2 cellular contexts compared by ENCODE assay signal in the genomic region with DNA sequence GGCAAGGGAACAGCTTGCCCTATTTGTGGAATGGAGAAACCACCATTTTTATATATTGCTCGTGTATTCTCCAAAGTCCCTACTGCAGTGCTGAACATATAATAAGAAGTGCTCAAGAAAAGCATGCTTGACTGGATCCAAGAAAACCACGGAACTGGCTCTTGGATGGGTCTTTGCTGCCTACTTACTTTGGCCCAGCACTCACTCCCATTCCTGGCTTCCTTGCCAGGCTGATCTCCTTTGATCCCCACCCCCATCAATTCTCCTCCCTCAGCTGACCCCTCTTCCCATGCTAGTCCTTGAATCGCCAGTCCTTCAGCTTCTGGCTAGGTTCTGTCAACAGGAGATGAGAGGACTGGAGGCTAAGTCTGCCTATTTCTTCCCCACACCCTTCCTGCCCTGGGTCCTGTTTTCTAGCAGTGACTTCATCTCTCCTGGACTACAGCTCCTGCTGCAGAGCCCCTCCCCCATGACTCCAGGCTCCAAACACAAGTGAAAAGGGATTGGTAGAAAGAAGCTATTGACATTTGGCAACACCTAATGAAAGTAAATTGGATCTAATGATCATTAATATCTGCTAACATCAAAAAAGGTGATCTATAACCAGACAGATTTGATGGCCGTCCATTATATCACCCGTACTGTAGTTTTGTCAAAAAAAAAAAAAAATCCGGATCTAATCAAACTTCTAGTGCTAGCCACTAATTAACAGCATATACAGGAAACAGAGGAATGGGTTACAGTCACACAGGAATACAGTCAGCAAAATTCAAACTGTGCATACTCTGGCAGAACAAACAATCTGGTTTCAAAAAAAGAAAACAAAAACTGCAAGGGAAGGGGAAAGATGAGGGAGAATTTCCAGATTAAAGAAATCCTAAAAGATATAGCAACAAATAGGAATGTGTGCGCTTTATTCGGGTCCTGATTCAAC.
A peak's percentile ranks its signal among the peaks of the same experiment; 100 is the strongest.
TF ChIP-seq lines count a peak whose summit lies in the region.

No MANE protein-coding gene starts in this region.

TF ChIP-seq in H1, 55 proteins besides CTCF, POLR2A, EP300 and RAD21:
- TF ChIP-seq HDAC2 (IDR thresholded peaks at IDR 0.05; ENCODE audit: borderline replicate concordance in 1 of 2, low read depth in 2 of 2, low read length in 2 of 2) (no peak), CREB1 (IDR thresholded peaks at IDR 0.05) (peak; percentile 52)
TF ChIP-seq in H1: peak in this region for 1.

TF ChIP-seq in SK-N-SH treated with all-trans-retinoic acid at 6 μM for 48 hours, 23 proteins besides CTCF, POLR2A, EP300 and RAD21:
- TF ChIP-seq ISL1 (CRISPR knock-in tag; IDR thresholded peaks at IDR 0.05): no peak
- TF ChIP-seq BACH2 (CRISPR knock-in tag; IDR thresholded peaks at IDR 0.05; ENCODE audit: borderline replicate concordance): no peak
- TF ChIP-seq TCF4 (CRISPR knock-in tag; IDR thresholded peaks at IDR 0.05; ENCODE audit: borderline replicate concordance): no peak
- TF ChIP-seq ZNF70 (CRISPR knock-in tag; IDR thresholded peaks at IDR 0.05): no peak
- TF ChIP-seq, protein P1, sequence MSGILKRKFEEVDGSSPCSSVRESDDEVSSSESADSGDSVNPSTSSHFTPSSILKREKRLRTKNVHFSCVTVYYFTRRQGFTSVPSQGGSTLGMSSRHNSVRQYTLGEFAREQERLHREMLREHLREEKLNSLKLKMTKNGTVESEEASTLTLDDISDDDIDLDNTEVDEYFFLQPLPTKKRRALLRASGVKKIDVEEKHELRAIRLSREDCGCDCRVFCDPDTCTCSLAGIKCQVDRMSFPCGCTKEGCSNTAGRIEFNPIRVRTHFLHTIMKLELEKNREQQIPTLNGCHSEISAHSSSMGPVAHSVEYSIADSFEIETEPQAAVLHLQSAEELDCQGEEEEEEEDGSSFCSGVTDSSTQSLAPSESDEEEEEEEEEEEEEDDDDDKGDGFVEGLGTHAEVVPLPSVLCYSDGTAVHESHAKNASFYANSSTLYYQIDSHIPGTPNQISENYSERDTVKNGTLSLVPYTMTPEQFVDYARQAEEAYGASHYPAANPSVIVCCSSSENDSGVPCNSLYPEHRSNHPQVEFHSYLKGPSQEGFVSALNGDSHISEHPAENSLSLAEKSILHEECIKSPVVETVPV (CRISPR knock-in tag; IDR thresholded peaks at IDR 0.05): no peak
- no peak for TF ChIP-seq OSR1 (CRISPR knock-in tag; IDR thresholded peaks at IDR 0.05)
- TF ChIP-seq ZNF8 (CRISPR knock-in tag; IDR thresholded peaks at IDR 0.05): no peak
- TF ChIP-seq, protein P2, sequence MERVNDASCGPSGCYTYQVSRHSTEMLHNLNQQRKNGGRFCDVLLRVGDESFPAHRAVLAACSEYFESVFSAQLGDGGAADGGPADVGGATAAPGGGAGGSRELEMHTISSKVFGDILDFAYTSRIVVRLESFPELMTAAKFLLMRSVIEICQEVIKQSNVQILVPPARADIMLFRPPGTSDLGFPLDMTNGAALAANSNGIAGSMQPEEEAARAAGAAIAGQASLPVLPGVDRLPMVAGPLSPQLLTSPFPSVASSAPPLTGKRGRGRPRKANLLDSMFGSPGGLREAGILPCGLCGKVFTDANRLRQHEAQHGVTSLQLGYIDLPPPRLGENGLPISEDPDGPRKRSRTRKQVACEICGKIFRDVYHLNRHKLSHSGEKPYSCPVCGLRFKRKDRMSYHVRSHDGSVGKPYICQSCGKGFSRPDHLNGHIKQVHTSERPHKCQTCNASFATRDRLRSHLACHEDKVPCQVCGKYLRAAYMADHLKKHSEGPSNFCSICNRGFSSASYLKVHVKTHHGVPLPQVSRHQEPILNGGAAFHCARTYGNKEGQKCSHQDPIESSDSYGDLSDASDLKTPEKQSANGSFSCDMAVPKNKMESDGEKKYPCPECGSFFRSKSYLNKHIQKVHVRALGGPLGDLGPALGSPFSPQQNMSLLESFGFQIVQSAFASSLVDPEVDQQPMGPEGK (CRISPR knock-in tag; IDR thresholded peaks at IDR 0.05; ENCODE audit: borderline replicate concordance): no peak
